ENCODE assay signal across 8 cellular contexts in the genomic region with DNA sequence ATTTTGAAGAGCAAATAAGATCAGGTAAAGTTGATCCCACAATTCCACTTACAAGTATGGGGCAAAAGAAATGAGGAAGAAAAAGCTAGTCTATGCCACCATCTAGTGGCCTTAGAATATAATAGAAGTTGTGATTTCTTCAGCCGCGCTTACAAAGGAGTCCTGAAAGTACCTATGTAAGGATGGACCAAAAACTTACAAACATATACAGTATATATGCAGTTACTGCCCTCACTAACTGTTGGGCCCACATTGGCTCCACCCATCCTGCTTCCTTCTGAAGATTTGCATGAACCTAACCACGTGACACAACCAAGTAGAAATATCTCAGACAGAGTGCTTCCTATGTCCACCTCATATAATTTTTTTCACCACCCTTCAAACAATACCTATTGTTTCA. TPM values are rescaled to one million over a fixed set of nuclear protein-coding genes. Genes with fewer than 3 reads are reported as not detected.
DNase-seq lines count a peak whose midpoint lies in the region; ATAC-seq and TF ChIP-seq lines count a peak whose summit lies in the region.

No MANE protein-coding gene starts in this region.

- in situ Hi-C loops in GM13977 (cut with MboI; ENCODE audit: low pct_unique_long_range_greater_than_20kb, low sequenced_read_pairs, unreplicated experiment): no loop called here

- peak; percentile 21 for DNase-seq in AG08396 (ENCODE audit: low spot score)
- DNase-seq in GM13977 (ENCODE audit: low spot score): peak; percentile 10
- peak; percentile 47 for DNase-seq in NCI-H1092 (lab: John Stamatoyannopoulos, UW)
- no peak for DNase-seq in RWPE2 (ENCODE audit: low spot score)
- DNase-seq in erythroblast (lab: John Stamatoyannopoulos, UW): peak; percentile 39 to 63
- DNase-seq in prostate gland (ENCODE audit: low spot score): peak; percentile 4
- DNase-seq in cerebellar nuclear complex (lab: John Stamatoyannopoulos, UW): no peak

- H3K4me3 ChIP-seq in RWPE2 (ENCODE audit: severe bottlenecking) (no peak overlapping the region), prostate gland (no peak overlapping the region)

- ATAC-seq in HG02763 (IDR thresholded peaks at IDR 0.05; ENCODE audit: unreplicated experiment): peak; percentile 64
- ATAC-seq in RWPE2 (ENCODE audit: low read depth): peak; percentile 64

- TF ChIP-seq CTCF in GM13977 (IDR thresholded peaks at IDR 0.05; ENCODE audit: extremely low read depth, insufficient read depth, missing control alignments): peak; percentile 53
- peak; percentile 69 for TF ChIP-seq CTCF in RWPE2 (IDR thresholded peaks at IDR 0.05; ENCODE audit: poor library complexity, severe bottlenecking)
- peak in 3 of 4 experiments; percentile 16 to 46 (median 40) for TF ChIP-seq CTCF in prostate gland (IDR thresholded peaks at IDR 0.05)

- H3K27ac ChIP-seq in RWPE2 (ENCODE audit: poor library complexity, severe bottlenecking): no peak overlapping the region
- no peak overlapping the region for H3K27ac ChIP-seq in prostate gland

- no peaks in the 10 kb centered on the region for H3K9me3 ChIP-seq in RWPE2 (ENCODE audit: severe bottlenecking)
- H3K9me3 ChIP-seq in prostate gland: no peaks in the 10 kb centered on the region

- WGBS in prostate gland: 12% methylated on average over 3 of the region's 3 CpGs

- H3K4me1 ChIP-seq in RWPE2 (ENCODE audit: insufficient read depth, poor library complexity, severe bottlenecking) (no peaks in the 10 kb centered on the region), prostate gland (replicated peaks) (no peaks in the 10 kb centered on the region)

- TF ChIP-seq POLR2A in erythroblast (IDR thresholded peaks at IDR 0.05; ENCODE audit: low read length) (no peak), prostate gland (IDR thresholded peaks at IDR 0.05) (no peak)

- H3K36me3 ChIP-seq in RWPE2 (ENCODE audit: low read depth) (no peaks in the 10 kb centered on the region), prostate gland (no peaks in the 10 kb centered on the region)

- H3K27me3 ChIP-seq in RWPE2 (ENCODE audit: insufficient read depth, poor library complexity, severe bottlenecking) (peaks cover 9% of the 10 kb centered on the region), prostate gland (replicated peaks; ENCODE audit: insufficient read depth) (no peaks in the 10 kb centered on the region)

- intact Hi-C loops in prostate gland (cut with DNase I): no loop called here

RNA-seq across cellular contexts. Expression of gene OR13D1, which starts 11.7 kb away (rescaled TPM):
- total RNA-seq in prostate gland: not detected

Comparison
In these comparisons a context has a peak if more than half of its experiments do, and no peak if none do; other contexts are left out.
1. DNase-seq: peak in AG08396 (single experiment), GM13977 (single experiment), NCI-H1092 (single experiment), erythroblast (2 of 2) and prostate gland (single experiment); none in RWPE2 (single experiment) and cerebellar nuclear complex (0 of 2).
2. Peak in every context shown above with its lines, with median percentiles within 50 percentile points of each other: CTCF ChIP-seq.